Comparison of ENCODE assay signal across 8 cellular contexts in genomic region chr3:71050521-71051258, GRCh38.
DNase-seq lines count a peak whose midpoint lies in the region; ATAC-seq, FAIRE-seq and TF ChIP-seq lines count a peak whose summit lies in the region.

No MANE protein-coding gene starts in this region.

- SMC1A ChIA-PET in GM12878 (lab: Charles Lee; ENCODE audit: uncharacterized antibody, unreplicated experiment): no interaction called here

- FAIRE-seq in GM12878 (lab: Jason Lieb, UNC): no peak

- peaks cover 65% of the 10 kb centered on the region for H3K4me1 Mint-ChIP-seq in memory B cell

- H3K4me3 Mint-ChIP-seq in memory B cell: no peak overlapping the region

- H2AFZ ChIP-seq in KMS-11 (ENCODE audit: low read depth) (no peak overlapping the region), GM12878 (ENCODE audit: control insufficient read depth, low read depth, low read length) (no peak overlapping the region)

- H3K9me3 ChIP-seq in A673 (ENCODE audit: low read depth, low read length, poor library complexity, severe bottlenecking) (no peaks in the 10 kb centered on the region), GM12878 (replicated peaks; ENCODE audit: control insufficient read depth, insufficient read depth, low read length) (no peaks in the 10 kb centered on the region)

- ATAC-seq in GM12878 (no peak), memory B cell (ENCODE audit: low read depth) (peak; percentile 27), HG02798 (IDR thresholded peaks at IDR 0.05; ENCODE audit: poor library complexity, unreplicated experiment) (no peak), left lobe of liver (no peak)

- intact Hi-C loops in A673 (cut with micrococcal nuclease; ENCODE audit: unreplicated experiment): no loop called here
- intact Hi-C loops in GM12878 (cut with micrococcal nuclease; ENCODE audit: unreplicated experiment): no loop called here

- TF ChIP-seq CTCF in A673 (conservative IDR thresholded peaks at IDR 0.05; ENCODE audit: low read depth, low read length): no peak
- no peak for TF ChIP-seq CTCF in KMS-11 (conservative IDR thresholded peaks at IDR 0.05; ENCODE audit: low read depth, low read length)
- TF ChIP-seq CTCF in GM12878 (IDR thresholded peaks at IDR 0.05 in 2 of 3, conservative IDR thresholded peaks at IDR 0.05 in 1 of 3; ENCODE audit: control insufficient read depth in 2 of 3, extremely low read depth in 1 of 3, insufficient read depth in 1 of 3, low read depth in 3 of 3, low read length in 3 of 3): no peak

- CTCF ChIA-PET in A673 (lab: Charles Lee) (no interaction called here), GM12878 (lab: Yijun Ruan, JAX) (no interaction called here)

- no peak for TF ChIP-seq RAD21 in GM12878 (IDR thresholded peaks at IDR 0.05; ENCODE audit: insufficient read depth, low read depth, low read length)

- no peaks in the 10 kb centered on the region for H3K27me3 ChIP-seq in A673 (replicated peaks; ENCODE audit: insufficient read depth, low read depth, low read length, poor library complexity)
- no peaks in the 10 kb centered on the region for H3K27me3 ChIP-seq in KMS-11 (ENCODE audit: insufficient read depth, low read depth)
- peaks cover 0 to 3% of the 10 kb centered on the region in 2 experiments; a peak in 1 of 4 replicates for H3K27me3 ChIP-seq in GM12878 (replicated peaks in 1 of 2; ENCODE audit: control insufficient read depth in 2 of 2, insufficient read depth in 2 of 2, low read length in 1 of 2)

- peak; percentile 83 for DNase-seq in A673 (ENCODE audit: low spot score)
- no peak for DNase-seq in GM12878 (ENCODE audit: low read depth, low spot score)
- no peak for DNase-seq in memory B cell (ENCODE audit: low spot score in 2 of 2)
- no peak for DNase-seq in GF-D8 (lab: John Stamatoyannopoulos, UW)
- DNase-seq in left lobe of liver (ENCODE audit: low spot score): no peak
- DNase-seq in SHP77 treated with DMSO at 0.1 percent for 48 hours (lab: John Stamatoyannopoulos, UW): no peak

- TF ChIP-seq POLR2A in GM12878 (IDR thresholded peaks at IDR 0.05; ENCODE audit: low read depth, low read length): no peak

- H3K4me1 ChIP-seq in A673 (ENCODE audit: insufficient read depth, low read length, poor library complexity, severe bottlenecking) (peaks cover 52% of the 10 kb centered on the region), KMS-11 (ENCODE audit: low read depth, poor library complexity, severe bottlenecking) (peaks cover 88% of the 10 kb centered on the region), GM12878 (ENCODE audit: control insufficient read depth, insufficient read depth, low read length) (no peaks in the 10 kb centered on the region)

- in situ Hi-C loops in GM12878 (cut with MboI): no loop called here

- TF ChIP-seq EP300 in GM12878 (IDR thresholded peaks at IDR 0.05; ENCODE audit: borderline replicate concordance in 1 of 2, control insufficient read depth in 1 of 2, low read depth in 2 of 2, low read length in 2 of 2): peak in 1 of 2 experiments; percentile 67; a peak in 1 of 4 replicates

- H4K20me1 ChIP-seq in KMS-11 (ENCODE audit: insufficient read depth) (no peaks in the 10 kb centered on the region), GM12878 (ENCODE audit: control insufficient read depth, insufficient read depth) (no peaks in the 10 kb centered on the region)

- peak overlapping the region; percentile 62 for H3K4me2 ChIP-seq in KMS-11
- no peak overlapping the region for H3K4me2 ChIP-seq in GM12878 (ENCODE audit: control insufficient read depth, insufficient read depth)

- H3K4me3 ChIP-seq in A673 (ENCODE audit: low read depth, low read length, poor library complexity, severe bottlenecking) (no peak overlapping the region), KMS-11 (IDR thresholded peaks at IDR 0.05; ENCODE audit: insufficient read depth, low read depth, low read length) (no peak overlapping the region), GM12878 (no peak overlapping the region)

- H3K27ac ChIP-seq in A673 (ENCODE audit: low read depth, low read length, poor library complexity, severe bottlenecking): peak overlapping the region; percentile 37
- H3K27ac ChIP-seq in KMS-11: peak overlapping the region; percentile 73
- no peak overlapping the region for H3K27ac ChIP-seq in GM12878 (ENCODE audit: control insufficient read depth, insufficient read depth)

- H3K27ac Mint-ChIP-seq in memory B cell: peak overlapping the region; percentile 95

- peaks cover 29% of the 10 kb centered on the region; the same call in 1 of the 2 replicates for H3K79me2 ChIP-seq in KMS-11 (ENCODE audit: insufficient read depth, low read depth)
- H3K79me2 ChIP-seq in GM12878 (ENCODE audit: control insufficient read depth, insufficient read depth, low read length): no peaks in the 10 kb centered on the region

- RAD21 ChIA-PET in GM12878 (lab: Charles Lee; ENCODE audit: unreplicated experiment): no interaction called here

- BruUV-seq in A673 (replicated peaks; lab: Mats Ljungman, UMichigan) (no TSS peak), GM12878 (replicated peaks; lab: Mats Ljungman, UMichigan) (no TSS peak)

- H3K9me3 Mint-ChIP-seq in memory B cell: no peaks in the 10 kb centered on the region

- no peaks in the 10 kb centered on the region for H3K27me3 Mint-ChIP-seq in memory B cell

- H3K9ac ChIP-seq in KMS-11 (no peak overlapping the region), GM12878 (ENCODE audit: control insufficient read depth, insufficient read depth, low read length) (no peak overlapping the region)

- H3K36me3 Mint-ChIP-seq in memory B cell: peaks cover 52% of the 10 kb centered on the region

- 72% methylated on average over 6 of the region's 6 CpGs for WGBS in GM12878 (ENCODE audit: insufficient coverage, insufficient replicate concordance, low lambda C conversion rate, missing lambda C conversion rate)

- POLR2A ChIA-PET in A673 (lab: Charles Lee; ENCODE audit: low non-redundant PET): no interaction called here
- POLR2A ChIA-PET in GM12878 (lab: Charles Lee): no interaction called here

- H3K36me3 ChIP-seq in A673 (ENCODE audit: insufficient read depth, low read length, poor library complexity, severe bottlenecking) (peaks cover 7% of the 10 kb centered on the region), KMS-11 (ENCODE audit: insufficient read depth) (no peaks in the 10 kb centered on the region), GM12878 (ENCODE audit: control insufficient read depth in 2 of 2, insufficient read depth in 2 of 2, low read length in 1 of 2) (no peaks in the 10 kb centered on the region)

TF ChIP-seq in GM12878, 131 proteins besides CTCF, POLR2A, EP300 and RAD21 (continues in another document):
- no peak for TF ChIP-seq SP1 (IDR thresholded peaks at IDR 0.05; ENCODE audit: low read depth, low read length)
- TF ChIP-seq EGR1 (IDR thresholded peaks at IDR 0.05; ENCODE audit: borderline replicate concordance in 1 of 2, low read depth in 2 of 2, low read length in 2 of 2): no peak
- no peak for TF ChIP-seq USF1 (IDR thresholded peaks at IDR 0.05; ENCODE audit: borderline replicate concordance, extremely low read length, insufficient read depth, low read depth, low read length)
- no peak for TF ChIP-seq ZNF622 (IDR thresholded peaks at IDR 0.05)
- TF ChIP-seq ZNF687 (IDR thresholded peaks at IDR 0.05): no peak
- no peak for TF ChIP-seq CREM (IDR thresholded peaks at IDR 0.05; ENCODE audit: low read depth)
- no peak for TF ChIP-seq CBX3 (IDR thresholded peaks at IDR 0.05; ENCODE audit: borderline replicate concordance, low read depth)
